In the genomic region with DNA sequence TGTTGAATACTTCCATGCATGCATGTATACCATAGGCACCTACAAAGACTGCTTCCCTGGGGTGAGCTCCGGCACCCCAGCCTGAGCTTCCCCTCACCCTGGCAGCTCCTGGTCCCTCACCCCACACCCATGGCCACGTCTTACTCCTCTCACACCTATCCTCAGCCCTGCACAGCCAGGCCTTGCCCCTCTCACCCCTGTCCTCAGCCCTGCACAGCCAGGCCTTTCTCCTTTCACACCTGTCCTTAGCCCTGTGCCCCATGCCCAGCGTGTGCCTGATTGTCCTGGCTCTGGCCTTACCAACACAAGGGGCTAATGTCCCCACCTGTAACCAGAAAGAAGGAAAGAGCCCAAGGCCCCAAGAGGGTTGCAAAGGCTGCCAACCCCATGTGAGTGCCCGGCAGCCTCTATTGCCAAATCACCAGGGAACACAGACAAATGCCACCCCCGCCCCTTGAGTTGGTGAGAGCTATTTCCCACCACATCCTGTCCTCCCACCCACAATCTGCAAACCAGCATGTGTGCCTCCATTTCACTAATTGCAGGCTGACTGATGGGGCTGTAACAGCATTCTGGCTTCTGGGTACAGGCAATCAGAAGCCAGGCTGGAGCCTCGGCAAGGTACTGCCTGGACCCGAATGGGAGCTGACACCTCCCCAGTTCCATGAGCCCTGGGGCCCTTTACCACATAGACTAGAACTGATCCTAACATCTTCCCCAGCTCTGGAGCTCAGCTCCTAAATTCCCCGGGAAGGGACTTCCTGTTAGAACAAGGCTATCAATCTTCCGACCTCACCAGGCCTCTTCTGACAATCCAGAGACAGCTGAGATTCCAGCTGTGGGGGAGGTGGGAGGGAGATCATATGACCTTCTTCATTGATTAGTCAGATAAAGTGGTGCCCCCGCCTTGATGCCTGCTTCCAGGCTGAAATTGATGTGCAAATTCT, we compare ENCODE assay signal across 12 cellular contexts.
DNase-seq lines count a peak whose midpoint lies in the region; ATAC-seq, FAIRE-seq and TF ChIP-seq lines count a peak whose summit lies in the region.
"Had no signal": no experiment of that assay in that cellular context is flagged by ENCODE, and none has a peak within 500 bp of the region (broad histone marks: within the 10 kb centered on the region; RNA-seq: fewer than 3 reads in every experiment).

No MANE protein-coding gene starts in this region.

- no peak overlapping the region for H3K4me2 ChIP-seq in DND-41 (ENCODE audit: insufficient read depth, low read length)
- no peak overlapping the region for H3K4me2 ChIP-seq in GM12878 (ENCODE audit: control insufficient read depth, insufficient read depth)

- H3K4me3 ChIP-seq in DND-41 (ENCODE audit: low read depth in 1 of 2, low read length in 2 of 2) (no peak overlapping the region), HUES48 (ENCODE audit: low read depth, low read length) (no peak overlapping the region), GM12878 (no peak overlapping the region)

- SMC1A ChIA-PET in GM12878 (lab: Charles Lee; ENCODE audit: uncharacterized antibody, unreplicated experiment), result interaction anchor here (0.6 kb wide), 1 partner anchor 245 kb away, joined by 3 read pairs; no protein-coding TSS in a partner anchor

- no peaks in the 10 kb centered on the region for H3K36me3 ChIP-seq in DND-41 (ENCODE audit: insufficient read depth, low read length)
- H3K36me3 ChIP-seq in HUES48 (ENCODE audit: control insufficient read depth, insufficient read depth, low read length), result no peaks in the 10 kb centered on the region
- H3K36me3 ChIP-seq in GM12878 (ENCODE audit: control insufficient read depth in 2 of 2, insufficient read depth in 2 of 2, low read length in 1 of 2), result no peaks in the 10 kb centered on the region
- H3K36me3 ChIP-seq: WERI-Rb-1 had no signal

- H3K9me3 Mint-ChIP-seq in osteocyte (ENCODE audit: unreplicated experiment), result no peaks in the 10 kb centered on the region
- H3K9me3 Mint-ChIP-seq in activated T-helper 1 cell treated with anti-CD3 and anti-CD28 coated beads, Interleukin-12 subunit alpha, Interleukin-12 subunit beta, Interleukin-2, Interleukin-4 antibody, amounts not matched to agents 30 ng/mL and 10 ng/mL and 1 ng/mL, durations not matched to agents 14 hours and 24 hours and 36 hours, result no peaks in the 10 kb centered on the region

- CTCF ChIA-PET in GM12878 (lab: Yijun Ruan, JAX), result interaction anchor here (1.3 to 1.6 kb wide), 2 partner anchors 9 to 15 kb away, joined by 3 to 6 read pairs; no protein-coding TSS in a partner anchor

- no peaks in the 10 kb centered on the region for H3K9me3 ChIP-seq in DND-41 (ENCODE audit: insufficient read depth, low read length, severe bottlenecking)
- H3K9me3 ChIP-seq in HUES48 (ENCODE audit: control insufficient read depth, insufficient read depth, low read length), result no peaks in the 10 kb centered on the region
- no peaks in the 10 kb centered on the region for H3K9me3 ChIP-seq in GM12878 (replicated peaks; ENCODE audit: control insufficient read depth, insufficient read depth, low read length)

- no peaks in the 10 kb centered on the region for H3K36me3 Mint-ChIP-seq in osteocyte (ENCODE audit: unreplicated experiment)
- no peaks in the 10 kb centered on the region for H3K36me3 Mint-ChIP-seq in activated T-helper 1 cell treated with anti-CD3 and anti-CD28 coated beads, Interleukin-12 subunit alpha, Interleukin-12 subunit beta, Interleukin-2, Interleukin-4 antibody, amounts not matched to agents 30 ng/mL and 10 ng/mL and 1 ng/mL, durations not matched to agents 14 hours and 24 hours and 36 hours (ENCODE audit: low read depth)

- no peak for TF ChIP-seq EP300 in GM12878 (IDR thresholded peaks at IDR 0.05; ENCODE audit: borderline replicate concordance in 1 of 2, control insufficient read depth in 1 of 2, low read depth in 2 of 2, low read length in 2 of 2)

- intact Hi-C loops in GM12878 (cut with micrococcal nuclease; ENCODE audit: unreplicated experiment), result loop anchor here (10.0 kb wide), 1 partner anchor 816 kb away; no protein-coding TSS in a partner anchor
- intact Hi-C loops in activated T-helper 1 cell treated with anti-CD3 and anti-CD28 coated beads, Interleukin-12 subunit alpha, Interleukin-12 subunit beta, Interleukin-2, Interleukin-4 antibody, amounts not matched to agents 30 ng/mL and 10 ng/mL and 1 ng/mL, durations not matched to agents 14 hours and 24 hours and 36 hours (cut with micrococcal nuclease), result loop anchor here (10.0 kb wide), 1 partner anchor 466 kb away; a partner anchor contains a TSS

- no peak for TF ChIP-seq RAD21 in GM12878 (IDR thresholded peaks at IDR 0.05; ENCODE audit: insufficient read depth, low read depth, low read length)

- BruUV-seq in GM12878 (replicated peaks; lab: Mats Ljungman, UMichigan), result no TSS peak

- ATAC-seq in DND-41 (ENCODE audit: insufficient read depth, low read depth) (peak; percentile 85), GM12878 (peak; percentile 37), GM18520 (IDR thresholded peaks at IDR 0.05; ENCODE audit: unreplicated experiment) (no peak), HG03039 (IDR thresholded peaks at IDR 0.05; ENCODE audit: unreplicated experiment) (no peak)

- no peaks in the 10 kb centered on the region for H3K27me3 Mint-ChIP-seq in osteocyte (ENCODE audit: unreplicated experiment)
- H3K27me3 Mint-ChIP-seq in activated T-helper 1 cell treated with anti-CD3 and anti-CD28 coated beads, Interleukin-12 subunit alpha, Interleukin-12 subunit beta, Interleukin-2, Interleukin-4 antibody, amounts not matched to agents 30 ng/mL and 10 ng/mL and 1 ng/mL, durations not matched to agents 14 hours and 24 hours and 36 hours (ENCODE audit: insufficient read depth), result peaks cover 16% of the 10 kb centered on the region

- no peak overlapping the region for H3K9ac ChIP-seq in DND-41 (ENCODE audit: low read depth, low read length)
- no peak overlapping the region for H3K9ac ChIP-seq in HUES48 (ENCODE audit: low read depth, low read length)
- no peak overlapping the region for H3K9ac ChIP-seq in GM12878 (ENCODE audit: control insufficient read depth, insufficient read depth, low read length)

- TF ChIP-seq POLR2A in GM12878 (IDR thresholded peaks at IDR 0.05; ENCODE audit: low read depth, low read length), result no peak

- H3K27ac ChIP-seq in DND-41 (ENCODE audit: low read length), result no peak overlapping the region
- peak overlapping the region; percentile 26 for H3K27ac ChIP-seq in HUES48 (ENCODE audit: low read depth, low read length)
- no peak overlapping the region for H3K27ac ChIP-seq in GM12878 (ENCODE audit: control insufficient read depth, insufficient read depth)
- H3K27ac ChIP-seq: WERI-Rb-1 had no signal

- peaks cover 65% of the 10 kb centered on the region for H3K4me1 Mint-ChIP-seq in osteocyte (ENCODE audit: unreplicated experiment)
- no peaks in the 10 kb centered on the region for H3K4me1 Mint-ChIP-seq in activated T-helper 1 cell treated with anti-CD3 and anti-CD28 coated beads, Interleukin-12 subunit alpha, Interleukin-12 subunit beta, Interleukin-2, Interleukin-4 antibody, amounts not matched to agents 30 ng/mL and 10 ng/mL and 1 ng/mL, durations not matched to agents 14 hours and 24 hours and 36 hours (ENCODE audit: low read depth)

- H4K20me1 ChIP-seq in DND-41 (ENCODE audit: insufficient read depth, low read length) (no peaks in the 10 kb centered on the region), GM12878 (ENCODE audit: control insufficient read depth, insufficient read depth) (no peaks in the 10 kb centered on the region)

- RAD21 ChIA-PET in GM12878 (lab: Charles Lee; ENCODE audit: unreplicated experiment), result no interaction called here

- FAIRE-seq in GM12878 (lab: Jason Lieb, UNC), result no peak

- H3K4me1 ChIP-seq in DND-41 (ENCODE audit: insufficient read depth, low read length) (peaks cover 8% of the 10 kb centered on the region), HUES48 (ENCODE audit: control insufficient read depth, insufficient read depth, low read length) (peaks cover 23% of the 10 kb centered on the region), GM12878 (ENCODE audit: control insufficient read depth, insufficient read depth, low read length) (no peaks in the 10 kb centered on the region)

- DNase-seq in DND-41 (peak; percentile 69), GM12878 (ENCODE audit: low read depth, low spot score) (no peak), osteocyte (ENCODE audit: extremely low spot score, unreplicated experiment) (no peak), NCI-H1092 treated with DMSO at 0.1 percent for 48 hours (lab: John Stamatoyannopoulos, UW) (no peak)
- DNase-seq in activated T-helper 1 cell treated with anti-CD3 and anti-CD28 coated beads, Interleukin-12 subunit alpha, Interleukin-12 subunit beta, Interleukin-2, Interleukin-4 antibody, amounts not matched to agents 30 ng/mL and 10 ng/mL and 1 ng/mL, durations not matched to agents 14 hours and 24 hours and 36 hours (ENCODE audit: low spot score), result no peak
- DNase-seq: Karpas-422, nucleus accumbens, SHP77, WERI-Rb-1 had no signal

- no peak overlapping the region for H3K4me3 Mint-ChIP-seq in osteocyte (ENCODE audit: unreplicated experiment)
- H3K4me3 Mint-ChIP-seq in activated T-helper 1 cell treated with anti-CD3 and anti-CD28 coated beads, Interleukin-12 subunit alpha, Interleukin-12 subunit beta, Interleukin-2, Interleukin-4 antibody, amounts not matched to agents 30 ng/mL and 10 ng/mL and 1 ng/mL, durations not matched to agents 14 hours and 24 hours and 36 hours, result no peak overlapping the region

- H3K27me3 ChIP-seq in DND-41 (ENCODE audit: insufficient read depth, low read length, poor library complexity), result peaks cover 5% of the 10 kb centered on the region
- H3K27me3 ChIP-seq in HUES48 (ENCODE audit: control insufficient read depth, insufficient read depth, low read length), result no peaks in the 10 kb centered on the region
- H3K27me3 ChIP-seq in GM12878 (replicated peaks in 1 of 2; ENCODE audit: control insufficient read depth in 2 of 2, insufficient read depth in 2 of 2, low read length in 1 of 2), result no peaks in the 10 kb centered on the region; a peak in 1 of 4 replicates

- in situ Hi-C loops in GM12878 (cut with MboI), result no loop called here

- POLR2A ChIA-PET in GM12878 (lab: Charles Lee), result no interaction called here

- peak overlapping the region; percentile 88 for H3K27ac Mint-ChIP-seq in osteocyte (ENCODE audit: unreplicated experiment)
- H3K27ac Mint-ChIP-seq in activated T-helper 1 cell treated with anti-CD3 and anti-CD28 coated beads, Interleukin-12 subunit alpha, Interleukin-12 subunit beta, Interleukin-2, Interleukin-4 antibody, amounts not matched to agents 30 ng/mL and 10 ng/mL and 1 ng/mL, durations not matched to agents 14 hours and 24 hours and 36 hours, result no peak overlapping the region

- H3K79me2 ChIP-seq in DND-41 (ENCODE audit: insufficient read depth, low read length), result no peaks in the 10 kb centered on the region
- H3K79me2 ChIP-seq in GM12878 (ENCODE audit: control insufficient read depth, insufficient read depth, low read length), result no peaks in the 10 kb centered on the region

- 23% methylated on average over 10 of the region's 10 CpGs for WGBS in GM12878 (ENCODE audit: insufficient coverage, insufficient replicate concordance, low lambda C conversion rate, missing lambda C conversion rate)

- H2AFZ ChIP-seq in DND-41 (ENCODE audit: low read depth, low read length) (no peak overlapping the region), GM12878 (ENCODE audit: control insufficient read depth, low read depth, low read length) (no peak overlapping the region)

- TF ChIP-seq CTCF in DND-41 (IDR thresholded peaks at IDR 0.05; ENCODE audit: borderline replicate concordance, extremely low read depth, low read length, poor library complexity, severe bottlenecking) (no peak), GM12878 (IDR thresholded peaks at IDR 0.05 in 2 of 3, conservative IDR thresholded peaks at IDR 0.05 in 1 of 3; ENCODE audit: control insufficient read depth in 2 of 3, extremely low read depth in 1 of 3, insufficient read depth in 1 of 3, low read depth in 3 of 3, low read length in 3 of 3) (no peak), osteocyte (IDR thresholded peaks at IDR 0.05) (no peak)

Comparison
In these comparisons a context has a peak if more than half of its experiments do, and no peak if none do; other contexts are left out.
1. ATAC-seq: peak in DND-41 (single experiment) and GM12878 (single experiment); none in GM18520 (single experiment) and HG03039 (single experiment).